ENCODE assay signal across 1 cellular context in genomic region chr19:56113071-56113632, GRCh38.
TF ChIP-seq lines count a peak whose summit lies in the region.

No MANE protein-coding gene starts in this region.

TF ChIP-seq in H1, 55 proteins besides CTCF, POLR2A, EP300 and RAD21 (continued from another document):
- TF ChIP-seq CHD7 (IDR thresholded peaks at IDR 0.05; ENCODE audit: insufficient replicate concordance, low read length), result no peak
- no peak for TF ChIP-seq TAF7 (optimal IDR thresholded peaks at IDR 0.05; ENCODE audit: borderline replicate concordance, low read depth, low read length)
- no peak for TF ChIP-seq CTBP2 (IDR thresholded peaks at IDR 0.05; ENCODE audit: borderline replicate concordance, insufficient read depth, insufficient read length, low read length)
TF ChIP-seq in H1: peak in this region for 0.
